In genomic region chr1:245645406-245645805, GRCh38 we compare ENCODE assay signal across 12 cellular contexts.
DNase-seq lines count a peak whose midpoint lies in the region; ATAC-seq and TF ChIP-seq lines count a peak whose summit lies in the region.
"Had no signal": no experiment of that assay in that cellular context is flagged by ENCODE, and none has a peak within 500 bp of the region (broad histone marks: within the 10 kb centered on the region; RNA-seq: fewer than 3 reads in every experiment).

No MANE protein-coding gene starts in this region.

- H3K4me3 ChIP-seq in aorta (ENCODE audit: low read length in 2 of 2) (no peak overlapping the region), upper lobe of left lung (no peak overlapping the region)

- POLR2A ChIA-PET in activated CD8-positive, alpha-beta T cell treated with anti-CD3 and anti-CD28 coated beads for 36 hours (lab: Charles Lee): no interaction called here

- 82 to 83% methylated on average over 4 of the region's 4 CpGs for WGBS in aorta, 2 donors
- WGBS in upper lobe of left lung, 2 donors: 74 to 80% methylated on average over 4 of the region's 4 CpGs

- H3K9me3 ChIP-seq in aorta (ENCODE audit: control insufficient read depth, low read length) (peaks cover 11% of the 10 kb centered on the region), upper lobe of left lung (peaks cover 4 to 12% (median 11%) of the 10 kb centered on the region in 4 donors)

- no peaks in the 10 kb centered on the region for H3K27me3 ChIP-seq in aorta (ENCODE audit: control insufficient read depth in 1 of 2, insufficient read depth in 2 of 2, low read length in 1 of 2)
- no peaks in the 10 kb centered on the region for H3K27me3 ChIP-seq in upper lobe of left lung

- ATAC-seq in GM18502 (IDR thresholded peaks at IDR 0.05; ENCODE audit: poor library complexity, unreplicated experiment) (peak; percentile 30), GM19397 (IDR thresholded peaks at IDR 0.05; ENCODE audit: unreplicated experiment) (peak; percentile 23), HG02884 (IDR thresholded peaks at IDR 0.05; ENCODE audit: unreplicated experiment) (peak; percentile 11), aorta (ENCODE audit: low FRiP score) (no peak), upper lobe of left lung (ENCODE audit: low FRiP score in 2 of 2) (no peak)
- no peak for ATAC-seq in activated CD8-positive, alpha-beta T cell treated with anti-CD3 and anti-CD28 coated beads for 36 hours
- ATAC-seq: natural killer cell treated with Interleukin-12 subunit alpha and Interleukin-12 subunit beta and Interleukin-15 and Interleukin-18, amount 100 ng/mL, for 72 hours; sciatic nerve had no signal

- peak; percentile 48 for DNase-seq in NCI-H2029 (lab: John Stamatoyannopoulos, UW)
- DNase-seq in activated CD8-positive, alpha-beta T cell treated with anti-CD3 and anti-CD28 coated beads for 36 hours: no peak
- no peak for DNase-seq in aorta
- no peak for DNase-seq in upper lobe of left lung
- no peak for DNase-seq in DMS114 treated with DMSO at 0.1 percent for 48 hours (lab: John Stamatoyannopoulos, UW; ENCODE audit: unreplicated experiment)
- DNase-seq: activated naive CD4-positive, alpha-beta T cell treated with Interleukin-2 at 50 U/mL for 16 hours; NCI-H774 had no signal

- H3K4me3 Mint-ChIP-seq in activated CD8-positive, alpha-beta T cell treated with anti-CD3 and anti-CD28 coated beads for 36 hours: no peak overlapping the region
- H3K4me3 Mint-ChIP-seq: natural killer cell treated with Interleukin-12 subunit alpha and Interleukin-12 subunit beta and Interleukin-15 and Interleukin-18, amount 100 ng/mL, for 72 hours had no signal

- TF ChIP-seq CTCF in activated CD8-positive, alpha-beta T cell treated with anti-CD3 and anti-CD28 coated beads for 36 hours (IDR thresholded peaks at IDR 0.05): no peak
- TF ChIP-seq CTCF in upper lobe of left lung (IDR thresholded peaks at IDR 0.05): no peak

- peaks cover 21% of the 10 kb centered on the region for H3K9me3 Mint-ChIP-seq in activated CD8-positive, alpha-beta T cell treated with anti-CD3 and anti-CD28 coated beads for 36 hours

- no peak overlapping the region for H3K27ac Mint-ChIP-seq in activated CD8-positive, alpha-beta T cell treated with anti-CD3 and anti-CD28 coated beads for 36 hours
- H3K27ac Mint-ChIP-seq: natural killer cell treated with Interleukin-12 subunit alpha and Interleukin-12 subunit beta and Interleukin-15 and Interleukin-18, amount 100 ng/mL, for 72 hours had no signal

- no peak for TF ChIP-seq EP300 in upper lobe of left lung (IDR thresholded peaks at IDR 0.05)

- H3K27ac ChIP-seq in aorta (ENCODE audit: low read depth in 1 of 2, low read length in 2 of 2): no peak overlapping the region
- no peak overlapping the region for H3K27ac ChIP-seq in upper lobe of left lung

- TF ChIP-seq POLR2A in upper lobe of left lung (IDR thresholded peaks at IDR 0.05): no peak

- peaks cover 11% of the 10 kb centered on the region for H3K27me3 Mint-ChIP-seq in activated CD8-positive, alpha-beta T cell treated with anti-CD3 and anti-CD28 coated beads for 36 hours

- intact Hi-C loops in activated CD8-positive, alpha-beta T cell treated with anti-CD3 and anti-CD28 coated beads for 36 hours (cut with micrococcal nuclease): no loop called here
- intact Hi-C loops in aorta (cut with DNase I): no loop called here

- no peaks in the 10 kb centered on the region for H3K36me3 ChIP-seq in aorta (ENCODE audit: control insufficient read depth in 1 of 2, insufficient read depth in 2 of 2, low read length in 1 of 2)
- H3K36me3 ChIP-seq in upper lobe of left lung: no peaks in the 10 kb centered on the region

- CTCF ChIA-PET in activated CD8-positive, alpha-beta T cell treated with anti-CD3 and anti-CD28 coated beads for 36 hours (lab: Charles Lee): interaction anchor here (1.9 kb wide), 1 partner anchor 27 kb away, joined by 4 read pairs; no protein-coding TSS in a partner anchor

- H3K4me1 ChIP-seq in aorta (ENCODE audit: control insufficient read depth in 1 of 2, insufficient read depth in 2 of 2, low read length in 2 of 2) (no peaks in the 10 kb centered on the region), upper lobe of left lung (no peaks in the 10 kb centered on the region)

- H3K4me1 Mint-ChIP-seq in activated CD8-positive, alpha-beta T cell treated with anti-CD3 and anti-CD28 coated beads for 36 hours (ENCODE audit: low read depth): no peaks in the 10 kb centered on the region

- H3K36me3 Mint-ChIP-seq in activated CD8-positive, alpha-beta T cell treated with anti-CD3 and anti-CD28 coated beads for 36 hours (ENCODE audit: low read depth): peaks cover 5% of the 10 kb centered on the region

Comparison
In these comparisons a context has a peak if more than half of its experiments do, and no peak if none do; other contexts are left out.
1. ATAC-seq: peak in GM18502 (single experiment), GM19397 (single experiment) and HG02884 (single experiment); none in activated CD8-positive, alpha-beta T cell treated with anti-CD3 and anti-CD28 coated beads for 36 hours (single experiment), aorta (single experiment) and upper lobe of left lung (0 of 2).